13 cellular contexts compared by ENCODE assay signal in genomic region chr15:47409038-47409437, GRCh38.
DNase-seq lines count a peak whose midpoint lies in the region; TF ChIP-seq lines count a peak whose summit lies in the region.
"Had no signal": no experiment of that assay in that cellular context is flagged by ENCODE, and none has a peak within 500 bp of the region (broad histone marks: within the 10 kb centered on the region; RNA-seq: fewer than 3 reads in every experiment).

No MANE protein-coding gene starts in this region.

- WGBS in mammary epithelial cell (ENCODE audit: low coverage, missing lambda C conversion rate), result 40% methylated on average over 1 of the region's 1 CpG
- 21 to 23% methylated on average over 1 of the region's 1 CpG for WGBS in testis, 2 donors

- no peaks in the 10 kb centered on the region for H3K9me3 Mint-ChIP-seq in MCF 10A (ENCODE audit: unreplicated experiment)

- in situ Hi-C loops in mammary epithelial cell (cut with MboI; ENCODE audit: low sequenced_read_pairs in 2 of 2), result no loop called here

- peaks cover 8% of the 10 kb centered on the region for H3K27me3 Mint-ChIP-seq in MCF 10A (ENCODE audit: insufficient read depth, unreplicated experiment)

- H3K36me3 Mint-ChIP-seq in MCF 10A (ENCODE audit: insufficient read depth, unreplicated experiment), result no peaks in the 10 kb centered on the region

- H3K4me1 ChIP-seq in breast epithelium (no peaks in the 10 kb centered on the region), mammary epithelial cell (ENCODE audit: insufficient read depth, low read length) (no peaks in the 10 kb centered on the region), testis (peaks cover 20% of the 10 kb centered on the region), colonic mucosa (no peaks in the 10 kb centered on the region)
- H3K4me1 ChIP-seq: BLaER1 had no signal

- intact Hi-C loops in MCF 10A (cut with micrococcal nuclease), result no loop called here
- intact Hi-C loops in breast epithelium (cut with DNase I; ENCODE audit: low total_unique reads), result no loop called here
- intact Hi-C loops in mammary epithelial cell (cut with micrococcal nuclease), result no loop called here
- intact Hi-C loops in testis (cut with DNase I; ENCODE audit: low total_unique reads), result no loop called here
- intact Hi-C loops in colonic mucosa (cut with DNase I), result no loop called here

- H3K36me3 ChIP-seq in breast epithelium (no peaks in the 10 kb centered on the region), mammary epithelial cell (ENCODE audit: insufficient read depth, low read length) (no peaks in the 10 kb centered on the region), testis (ENCODE audit: low read depth, missing control alignments) (no peaks in the 10 kb centered on the region), colonic mucosa (no peaks in the 10 kb centered on the region)
- H3K36me3 ChIP-seq: BLaER1 had no signal

- POLR2A ChIA-PET in MCF 10A (lab: Yijun Ruan, JAX), result no interaction called here

- peak overlapping the region; percentile 42 for H3K27ac Mint-ChIP-seq in MCF 10A (ENCODE audit: low read depth, unreplicated experiment)

- H3K9me3 ChIP-seq in breast epithelium (no peaks in the 10 kb centered on the region), mammary epithelial cell (replicated peaks; ENCODE audit: insufficient read depth, low read length) (no peaks in the 10 kb centered on the region), testis (no peaks in the 10 kb centered on the region), colonic mucosa (no peaks in the 10 kb centered on the region)
- H3K9me3 ChIP-seq: BLaER1 had no signal

- no peak for TF ChIP-seq POLR2A in breast epithelium (IDR thresholded peaks at IDR 0.05)
- no peak for TF ChIP-seq POLR2A in testis (IDR thresholded peaks at IDR 0.05)

- no peaks in the 10 kb centered on the region for H3K4me1 Mint-ChIP-seq in MCF 10A (ENCODE audit: insufficient read depth, unreplicated experiment)

- H3K4me2 ChIP-seq in mammary epithelial cell (ENCODE audit: insufficient read depth, low read depth, low read length), result no peak overlapping the region
- H3K4me2 ChIP-seq: BLaER1 had no signal

- H3K79me2 ChIP-seq in mammary epithelial cell (ENCODE audit: insufficient read depth, low read length), result no peaks in the 10 kb centered on the region

- BruUV-seq in MCF 10A (replicated peaks; lab: Mats Ljungman, UMichigan) (TSS peak; percentile 90), mammary epithelial cell (replicated peaks; lab: Mats Ljungman, UMichigan) (no TSS peak)

- peak overlapping the region; percentile 43 for H2AFZ ChIP-seq in mammary epithelial cell (ENCODE audit: low read depth, low read length)

- H3K9ac ChIP-seq in mammary epithelial cell (ENCODE audit: insufficient read depth, low read length) (no peak overlapping the region), colonic mucosa (ENCODE audit: low read depth in 2 of 2, low read length in 2 of 2) (no peak overlapping the region)
- H3K9ac ChIP-seq: BLaER1 had no signal

- TF ChIP-seq CTCF in MCF 10A (IDR thresholded peaks at IDR 0.05; ENCODE audit: unreplicated experiment) (no peak), breast epithelium (IDR thresholded peaks at IDR 0.05) (no peak), mammary epithelial cell (conservative IDR thresholded peaks at IDR 0.05 in 1 of 2, IDR thresholded peaks at IDR 0.05 in 1 of 2; ENCODE audit: extremely low read depth in 1 of 2, insufficient read depth in 1 of 2, low read depth in 1 of 2, low read length in 2 of 2) (no peak), testis (IDR thresholded peaks at IDR 0.05) (no peak), colonic mucosa (IDR thresholded peaks at IDR 0.05) (no peak)

- no peak overlapping the region for H3K4me3 Mint-ChIP-seq in MCF 10A (ENCODE audit: unreplicated experiment)

- no peak for DNase-seq in MCF 10A (ENCODE audit: unreplicated experiment)
- DNase-seq in breast epithelium (ENCODE audit: low spot score in 2 of 2), result no peak
- DNase-seq in mammary epithelial cell, result no peak
- peak; percentile 56 for DNase-seq in inferior parietal cortex (ENCODE audit: extremely low spot score)
- DNase-seq in testis, result peak; percentile 47
- DNase-seq in NOMO-1 treated with dmso at 0.1 percent for 144 hours (lab: John Stamatoyannopoulos, UW; ENCODE audit: unreplicated experiment), result no peak
- DNase-seq in colonic mucosa, result no peak
- no peak for DNase-seq in NAMALWA (ENCODE audit: low spot score)
- DNase-seq: Karpas-422, NCI-H1930, NCI-H510A treated with DMSO at 0.1 percent for 48 hours had no signal

- H4K20me1 ChIP-seq in mammary epithelial cell (ENCODE audit: insufficient read depth, low read length), result no peaks in the 10 kb centered on the region
- H4K20me1 ChIP-seq: BLaER1 had no signal

- CTCF ChIA-PET in MCF 10A (lab: Yijun Ruan, JAX), result interaction anchor here (0.6 kb wide), 1 partner anchor 49 kb away, joined by 3 read pairs; no protein-coding TSS in a partner anchor
- CTCF ChIA-PET in mammary epithelial cell (lab: Charles Lee; ENCODE audit: low non-redundant PET), result no interaction called here

- H3K4me3 ChIP-seq in breast epithelium, result no peak overlapping the region
- no peak overlapping the region for H3K4me3 ChIP-seq in mammary epithelial cell (replicated peaks in 1 of 3; ENCODE audit: insufficient read depth in 1 of 3, low read depth in 2 of 3, low read length in 3 of 3)
- no peak overlapping the region for H3K4me3 ChIP-seq in testis
- no peak overlapping the region for H3K4me3 ChIP-seq in colonic mucosa
- H3K4me3 ChIP-seq: BLaER1 had no signal

- H3K27ac ChIP-seq in breast epithelium (no peak overlapping the region), mammary epithelial cell (ENCODE audit: insufficient read depth, low read depth, low read length) (no peak overlapping the region), testis (no peak overlapping the region), colonic mucosa (no peak overlapping the region)
- H3K27ac ChIP-seq: 22Rv1, BLaER1 had no signal

- dilution Hi-C loops in mammary epithelial cell (cut with HindIII; ENCODE audit: low sequenced_read_pairs), result no loop called here

- no peaks in the 10 kb centered on the region for H3K27me3 ChIP-seq in breast epithelium
- H3K27me3 ChIP-seq in mammary epithelial cell (ENCODE audit: insufficient read depth, low read length), result no peaks in the 10 kb centered on the region
- no peaks in the 10 kb centered on the region for H3K27me3 ChIP-seq in testis
- no peaks in the 10 kb centered on the region for H3K27me3 ChIP-seq in colonic mucosa
- H3K27me3 ChIP-seq: BLaER1 had no signal

Comparison
In these comparisons a context has a peak if more than half of its experiments do, and no peak if none do; other contexts are left out.
1. DNase-seq: peak in inferior parietal cortex (single experiment) and testis (single experiment); none in MCF 10A (single experiment), breast epithelium (0 of 2), mammary epithelial cell (single experiment), NOMO-1 treated with dmso at 0.1 percent for 144 hours (single experiment), colonic mucosa (single experiment) and NAMALWA (single experiment).